Comparison of ENCODE assay signal across 8 cellular contexts in the genomic region with DNA sequence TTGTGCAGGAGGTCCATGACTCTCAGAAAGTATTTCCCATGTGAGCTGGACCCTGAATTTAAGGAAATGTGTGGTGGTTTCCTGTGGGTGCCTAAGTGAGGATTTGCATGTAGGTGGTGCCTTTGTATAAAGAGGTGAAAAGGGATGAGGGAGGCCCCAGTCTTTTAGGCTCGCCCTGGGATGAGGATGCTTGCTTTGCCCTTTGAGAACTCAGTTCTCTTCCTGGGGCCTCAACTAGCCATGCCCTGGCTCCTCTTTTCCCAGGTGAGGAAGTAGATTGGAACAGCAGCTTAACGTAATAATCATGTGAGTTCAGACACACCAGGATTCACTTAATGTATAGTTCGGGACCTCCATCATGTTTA.
DNase-seq lines count a peak whose midpoint lies in the region; ATAC-seq, FAIRE-seq and TF ChIP-seq lines count a peak whose summit lies in the region.
"Not testable (repeated sequence)": the region's sequence is repeated elsewhere in the genome, so short reads cannot be mapped to it uniquely, and the experiment has no call there.

No MANE protein-coding gene starts in this region.

- H3K9me3 Mint-ChIP-seq in activated CD4-positive, alpha-beta T cell treated with anti-CD3 and anti-CD28 coated beads, Interleukin-2, amount 10 ng/mL, durations not matched to agents 24 days and 14 days; activated T-cell treated with anti-CD3 and anti-CD28 coated beads, Interleukin-2, amount 50 U/mL, for 4 hours; activated T-helper 2 cell treated with anti-CD3 and anti-CD28 coated beads, Interferon-gamma antibody, Interleukin-2, Interleukin-4, amounts not matched to agents 10 μg/mL and 5 μg/mL and 100 μg/mL, durations not matched to agents 14 hours and 24 hours and 36 hours; activated naive CD8-positive, alpha-beta T cell (ENCODE audit: low read depth); stimulated activated naive CD8-positive, alpha-beta T cell treated with anti-CD3 and anti-CD28 coated beads, Interleukin-15, Interleukin-2, amounts not matched to agents 100 ng/mL and 50 ng/mL, for 24 hours: not testable (repeated sequence)

- not testable (repeated sequence) for H3K9me3 ChIP-seq in A549

- H3K27me3 ChIP-seq in bronchial epithelial cell (ENCODE audit: control insufficient read depth, insufficient read depth, low read length): not testable (repeated sequence)

- intact Hi-C loops in activated CD4-positive, alpha-beta T cell treated with anti-CD3 and anti-CD28 coated beads, Interleukin-2, amount 10 ng/mL, durations not matched to agents 24 days and 14 days (cut with micrococcal nuclease): loop anchor here (2.0 to 5.0 kb wide), 3 partner anchors 18 to 150 kb away; no protein-coding TSS in a partner anchor
- intact Hi-C loops in activated T-helper 2 cell treated with anti-CD3 and anti-CD28 coated beads, Interferon-gamma antibody, Interleukin-2, Interleukin-4, amounts not matched to agents 10 μg/mL and 5 μg/mL and 100 μg/mL, durations not matched to agents 14 hours and 24 hours and 36 hours (cut with micrococcal nuclease): loop anchor here (2.0 to 10.0 kb wide), 2 partner anchors 32 to 162 kb away; no protein-coding TSS in a partner anchor

- TF ChIP-seq EP300 in A549 (IDR thresholded peaks at IDR 0.05): not testable (repeated sequence)

- not testable (repeated sequence) for H3K36me3 ChIP-seq in bronchial epithelial cell (ENCODE audit: control insufficient read depth, insufficient read depth, low read length)

- POLR2A ChIA-PET in A549 (lab: Yijun Ruan, JAX): not testable (repeated sequence)

- not testable (repeated sequence) for H3K27me3 Mint-ChIP-seq in activated CD4-positive, alpha-beta T cell treated with anti-CD3 and anti-CD28 coated beads, Interleukin-2, amount 10 ng/mL, durations not matched to agents 24 days and 14 days; activated T-cell treated with anti-CD3 and anti-CD28 coated beads, Interleukin-2, amount 50 U/mL, for 4 hours (ENCODE audit: low read depth); activated T-helper 2 cell treated with anti-CD3 and anti-CD28 coated beads, Interferon-gamma antibody, Interleukin-2, Interleukin-4, amounts not matched to agents 10 μg/mL and 5 μg/mL and 100 μg/mL, durations not matched to agents 14 hours and 24 hours and 36 hours (ENCODE audit: low read depth); activated naive CD8-positive, alpha-beta T cell; stimulated activated naive CD8-positive, alpha-beta T cell treated with anti-CD3 and anti-CD28 coated beads, Interleukin-15, Interleukin-2, amounts not matched to agents 100 ng/mL and 50 ng/mL, for 24 hours

- not testable (repeated sequence) for H3K4me1 ChIP-seq in A549

- peaks cover 57% of the 10 kb centered on the region for H3K4me1 Mint-ChIP-seq in activated CD4-positive, alpha-beta T cell treated with anti-CD3 and anti-CD28 coated beads, Interleukin-2, amount 10 ng/mL, durations not matched to agents 24 days and 14 days
- peaks cover 50% of the 10 kb centered on the region for H3K4me1 Mint-ChIP-seq in activated T-cell treated with anti-CD3 and anti-CD28 coated beads, Interleukin-2, amount 50 U/mL, for 4 hours (ENCODE audit: low read depth)
- peaks cover 52% of the 10 kb centered on the region for H3K4me1 Mint-ChIP-seq in activated T-helper 2 cell treated with anti-CD3 and anti-CD28 coated beads, Interferon-gamma antibody, Interleukin-2, Interleukin-4, amounts not matched to agents 10 μg/mL and 5 μg/mL and 100 μg/mL, durations not matched to agents 14 hours and 24 hours and 36 hours (ENCODE audit: low read depth)
- H3K4me1 Mint-ChIP-seq in activated naive CD8-positive, alpha-beta T cell (ENCODE audit: low read depth): peaks cover 58% of the 10 kb centered on the region
- H3K4me1 Mint-ChIP-seq in stimulated activated naive CD8-positive, alpha-beta T cell treated with anti-CD3 and anti-CD28 coated beads, Interleukin-15, Interleukin-2, amounts not matched to agents 100 ng/mL and 50 ng/mL, for 24 hours (ENCODE audit: low read depth): peaks cover 79% of the 10 kb centered on the region

- peak overlapping the region; percentile 93 for H3K27ac Mint-ChIP-seq in activated CD4-positive, alpha-beta T cell treated with anti-CD3 and anti-CD28 coated beads, Interleukin-2, amount 10 ng/mL, durations not matched to agents 24 days and 14 days
- H3K27ac Mint-ChIP-seq in activated T-helper 2 cell treated with anti-CD3 and anti-CD28 coated beads, Interferon-gamma antibody, Interleukin-2, Interleukin-4, amounts not matched to agents 10 μg/mL and 5 μg/mL and 100 μg/mL, durations not matched to agents 14 hours and 24 hours and 36 hours: peak overlapping the region; percentile 53
- H3K27ac Mint-ChIP-seq in activated naive CD8-positive, alpha-beta T cell: peak overlapping the region; percentile 46
- peak overlapping the region; percentile 86 for H3K27ac Mint-ChIP-seq in stimulated activated naive CD8-positive, alpha-beta T cell treated with anti-CD3 and anti-CD28 coated beads, Interleukin-15, Interleukin-2, amounts not matched to agents 100 ng/mL and 50 ng/mL, for 24 hours

- not testable (repeated sequence) for H3K4me2 ChIP-seq in A549

- ATAC-seq in A549; activated T-cell treated with anti-CD3 and anti-CD28 coated beads, Interleukin-2, amount 50 U/mL, for 4 hours: not testable (repeated sequence)

- DNase-seq in A549 (ENCODE audit: low read depth in 1 of 2, low spot score in 1 of 2); activated T-cell treated with anti-CD3 and anti-CD28 coated beads, Interleukin-2, amount 50 U/mL, for 4 hours; activated T-helper 2 cell treated with anti-CD3 and anti-CD28 coated beads, Interferon-gamma antibody, Interleukin-2, Interleukin-4, amounts not matched to agents 10 μg/mL and 5 μg/mL and 100 μg/mL, durations not matched to agents 14 hours and 24 hours and 36 hours (ENCODE audit: low spot score); bronchial epithelial cell (ENCODE audit: low read depth): not testable (repeated sequence)
- peak; percentile 70 for DNase-seq in NAMALWA (ENCODE audit: low spot score)
- DNase-seq in activated CD4-positive, alpha-beta T cell treated with anti-CD3 and anti-CD28 coated beads, Interleukin-2, amount 10 ng/mL, durations not matched to agents 24 days and 14 days: peak; percentile 58

- FAIRE-seq in A549 (lab: Jason Lieb, UNC) (peak; percentile 32), bronchial epithelial cell (lab: Jason Lieb, UNC) (peak; percentile 88)

- H3K36me3 Mint-ChIP-seq in activated CD4-positive, alpha-beta T cell treated with anti-CD3 and anti-CD28 coated beads, Interleukin-2, amount 10 ng/mL, durations not matched to agents 24 days and 14 days (ENCODE audit: low read depth); activated T-cell treated with anti-CD3 and anti-CD28 coated beads, Interleukin-2, amount 50 U/mL, for 4 hours (ENCODE audit: insufficient read depth); activated T-helper 2 cell treated with anti-CD3 and anti-CD28 coated beads, Interferon-gamma antibody, Interleukin-2, Interleukin-4, amounts not matched to agents 10 μg/mL and 5 μg/mL and 100 μg/mL, durations not matched to agents 14 hours and 24 hours and 36 hours (ENCODE audit: low read depth); activated naive CD8-positive, alpha-beta T cell; stimulated activated naive CD8-positive, alpha-beta T cell treated with anti-CD3 and anti-CD28 coated beads, Interleukin-15, Interleukin-2, amounts not matched to agents 100 ng/mL and 50 ng/mL, for 24 hours (ENCODE audit: low read depth): not testable (repeated sequence)

- not testable (repeated sequence) for TF ChIP-seq CTCF in A549 (IDR thresholded peaks at IDR 0.05); bronchial epithelial cell (IDR thresholded peaks at IDR 0.05; ENCODE audit: insufficient read depth, low read length, severe bottlenecking)

- not testable (repeated sequence) for H3K4me3 ChIP-seq in A549; bronchial epithelial cell (ENCODE audit: low read depth, low read length)

- TF ChIP-seq POLR2A in A549 (IDR thresholded peaks at IDR 0.05; ENCODE audit: low read length): not testable (repeated sequence)

- H3K27ac ChIP-seq in A549: not testable (repeated sequence)

- TF ChIP-seq RAD21 in A549 (conservative IDR thresholded peaks at IDR 0.05 in 1 of 2, IDR thresholded peaks at IDR 0.05 in 1 of 2): not testable (repeated sequence)

- WGBS in A549 (ENCODE audit: missing lambda C conversion rate): 2% methylated on average over 3 of the region's 3 CpGs

- CTCF ChIA-PET in A549 (lab: Yijun Ruan, JAX): interaction anchor here (1.7 kb wide), 1 partner anchor 16 kb away, joined by 3 read pairs; no protein-coding TSS in a partner anchor

- H3K4me3 Mint-ChIP-seq in activated CD4-positive, alpha-beta T cell treated with anti-CD3 and anti-CD28 coated beads, Interleukin-2, amount 10 ng/mL, durations not matched to agents 24 days and 14 days: peak overlapping the region; percentile 67
- peak overlapping the region; percentile 8 for H3K4me3 Mint-ChIP-seq in activated T-cell treated with anti-CD3 and anti-CD28 coated beads, Interleukin-2, amount 50 U/mL, for 4 hours
- peak overlapping the region; percentile 51 for H3K4me3 Mint-ChIP-seq in activated T-helper 2 cell treated with anti-CD3 and anti-CD28 coated beads, Interferon-gamma antibody, Interleukin-2, Interleukin-4, amounts not matched to agents 10 μg/mL and 5 μg/mL and 100 μg/mL, durations not matched to agents 14 hours and 24 hours and 36 hours (ENCODE audit: low read depth)
- H3K4me3 Mint-ChIP-seq in activated naive CD8-positive, alpha-beta T cell: not testable (repeated sequence)
- peak overlapping the region; percentile 64 for H3K4me3 Mint-ChIP-seq in stimulated activated naive CD8-positive, alpha-beta T cell treated with anti-CD3 and anti-CD28 coated beads, Interleukin-15, Interleukin-2, amounts not matched to agents 100 ng/mL and 50 ng/mL, for 24 hours
